Comparison of ENCODE assay signal across 8 cellular contexts in the genomic region with DNA sequence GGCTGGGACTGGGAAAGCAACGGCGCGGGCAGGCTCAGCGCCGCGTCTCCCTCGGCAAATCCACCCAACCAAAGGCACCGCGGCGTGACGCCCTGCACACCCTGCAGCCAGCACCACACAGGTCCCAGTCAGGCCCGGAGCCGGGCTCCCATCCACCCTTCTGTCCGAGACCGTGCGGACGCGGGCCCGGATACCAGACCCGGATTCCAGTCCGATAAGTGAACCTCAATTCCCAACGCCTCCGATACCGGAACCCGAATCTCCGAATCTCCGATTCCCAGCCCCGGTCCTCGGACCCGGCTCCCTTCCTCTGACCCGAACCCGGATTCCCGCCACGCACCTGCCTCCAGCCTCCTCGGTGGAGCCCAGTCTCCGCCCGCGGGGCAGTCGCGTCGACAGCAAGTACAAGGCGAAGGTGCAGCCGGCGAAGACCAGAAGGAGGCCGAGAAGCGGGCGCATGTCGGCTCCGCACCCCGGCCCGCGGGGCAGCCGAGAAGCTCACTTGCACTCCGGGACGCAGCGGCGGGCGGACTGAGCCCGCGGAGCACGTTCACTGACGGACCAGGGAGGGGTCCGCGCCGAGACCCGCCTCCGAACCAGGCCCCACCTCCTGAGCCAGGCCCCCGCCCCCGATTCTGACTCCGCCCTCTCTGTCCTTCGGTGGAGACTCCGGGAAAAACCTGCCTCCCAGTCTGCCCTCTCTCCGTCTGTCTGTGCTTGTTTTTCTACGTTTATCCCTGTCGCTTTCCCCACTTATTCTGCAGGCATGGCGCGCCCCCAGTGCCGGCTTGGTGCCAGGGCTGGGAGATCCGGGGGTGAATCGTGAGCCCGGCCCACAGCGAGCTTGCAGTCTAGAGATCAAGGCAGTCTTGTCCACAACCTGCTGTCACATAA. TPM values are rescaled to one million over a fixed set of nuclear protein-coding genes. Genes with fewer than 3 reads are reported as not detected.
DNase-seq lines count a peak whose midpoint lies in the region; TF ChIP-seq lines count a peak whose summit lies in the region.

A gene (minus strand): TSS at position 533 of the 894 bp plus-strand sequence. CDS start 74 bp downstream, at position 459.

- peak within 1 kb of the TSS; percentile 91 for H3K27ac Mint-ChIP-seq in HFFc6
- peak within 1 kb of the TSS; percentile 92 for H3K27ac Mint-ChIP-seq in activated naive CD4-positive, alpha-beta T cell treated with anti-CD3 and anti-CD28 coated beads, Interleukin-2, amount 10 ng/mL, durations not matched to agents 7 days and 5 days

- no peaks in the 10 kb centered on the region for H3K9me3 Mint-ChIP-seq in HFFc6
- no peaks in the 10 kb centered on the region for H3K9me3 Mint-ChIP-seq in activated naive CD4-positive, alpha-beta T cell treated with anti-CD3 and anti-CD28 coated beads, Interleukin-2, amount 10 ng/mL, durations not matched to agents 7 days and 5 days

- H3K36me3 ChIP-seq in SK-N-MC (ENCODE audit: insufficient read depth, low read length), result peaks cover 30% of the 10 kb centered on the region

- peaks cover 7% of the 10 kb centered on the region; the same call in 1 of the 2 replicates for H3K36me3 Mint-ChIP-seq in HFFc6 (ENCODE audit: low read depth)
- H3K36me3 Mint-ChIP-seq in activated naive CD4-positive, alpha-beta T cell treated with anti-CD3 and anti-CD28 coated beads, Interleukin-2, amount 10 ng/mL, durations not matched to agents 7 days and 5 days, result peaks cover 20% of the 10 kb centered on the region

- peak within 1 kb of the TSS; percentile 97 for H3K4me3 Mint-ChIP-seq in HFFc6
- H3K4me3 Mint-ChIP-seq in activated naive CD4-positive, alpha-beta T cell treated with anti-CD3 and anti-CD28 coated beads, Interleukin-2, amount 10 ng/mL, durations not matched to agents 7 days and 5 days, result peak within 1 kb of the TSS; percentile 98

- H3K9me3 ChIP-seq in SK-N-MC (ENCODE audit: low read depth, low read length), result no peaks in the 10 kb centered on the region

- H3K4me1 Mint-ChIP-seq in HFFc6 (ENCODE audit: low read depth), result peaks cover 17% of the 10 kb centered on the region
- peaks cover 27% of the 10 kb centered on the region for H3K4me1 Mint-ChIP-seq in activated naive CD4-positive, alpha-beta T cell treated with anti-CD3 and anti-CD28 coated beads, Interleukin-2, amount 10 ng/mL, durations not matched to agents 7 days and 5 days

- H3K27me3 Mint-ChIP-seq in HFFc6 (ENCODE audit: insufficient read depth), result peaks cover 12% of the 10 kb centered on the region
- H3K27me3 Mint-ChIP-seq in activated naive CD4-positive, alpha-beta T cell treated with anti-CD3 and anti-CD28 coated beads, Interleukin-2, amount 10 ng/mL, durations not matched to agents 7 days and 5 days, result peaks cover 27% of the 10 kb centered on the region

- peak within 1 kb of the TSS; percentile 38; the same call in 1 of the 2 replicates for H3K27ac ChIP-seq in SK-N-MC
- H3K27ac ChIP-seq in substantia nigra (ENCODE audit: low read depth, low read length, poor library complexity, severe bottlenecking), result peak within 1 kb of the TSS; percentile 60

- CTCF ChIA-PET in activated naive CD4-positive, alpha-beta T cell treated with anti-CD3 and anti-CD28 coated beads, Interleukin-2, amount 10 ng/mL, durations not matched to agents 7 days and 5 days (lab: Charles Lee), result interaction anchor here (1.1 to 1.6 kb wide), 2 partner anchors 39 to 60 kb away, joined by 3 to 8 read pairs; no protein-coding TSS in a partner anchor

- peak; percentile 13; the same call in 1 of the 2 replicates for TF ChIP-seq CTCF in HFFc6 (IDR thresholded peaks at IDR 0.05)

- H3K9ac ChIP-seq in SK-N-MC (ENCODE audit: insufficient read length), result peak within 1 kb of the TSS; percentile 96

- peak within 1 kb of the TSS; percentile 87 for H3K4me3 ChIP-seq in GM08714 (ENCODE audit: low read length)
- peak within 1 kb of the TSS; percentile 94 for H3K4me3 ChIP-seq in SK-N-MC

- DNase-seq in HFFc6 (peak; percentile 90), NAMALWA (ENCODE audit: low spot score) (peak; percentile 92), SK-N-MC (ENCODE audit: low read depth, low spot score) (peak; percentile 63), germinal center (ENCODE audit: low spot score) (peak; percentile 96), non-pigmented ciliary epithelial cell (ENCODE audit: low read depth) (peak; percentile 43), substantia nigra (lab: John Stamatoyannopoulos, UW) (peak; percentile 7 to 94 (median 87))
- peak; percentile 93 for DNase-seq in activated naive CD4-positive, alpha-beta T cell treated with anti-CD3 and anti-CD28 coated beads, Interleukin-2, amount 10 ng/mL, durations not matched to agents 7 days and 5 days

RNA-seq across cellular contexts. Expression of the gene that starts here (rescaled TPM):
- total RNA-seq in HFFc6 (2021; fragmentation: NEBNext Ultra II Directional; extraction: Animal tissue kit (Norgen Biotek cat#: 25700)), result 10 to 100 TPM; 13.2 to 16.7 (median 15.1) TPM

Comparison
In these comparisons a context has a peak if more than half of its experiments do, and no peak if none do; other contexts are left out.
1. Peak in every context shown above with its lines: DNase-seq, H3K4me3 ChIP-seq and H3K27ac ChIP-seq.
2. DNase-seq: peak in every context shown above with its lines; median percentile 96 in germinal center; 93 in activated naive CD4-positive, alpha-beta T cell treated with anti-CD3 and anti-CD28 coated beads, Interleukin-2, amount 10 ng/mL, durations not matched to agents 7 days and 5 days; 92 in NAMALWA; 90 in HFFc6; 87 in substantia nigra; 63 in SK-N-MC; 43 in non-pigmented ciliary epithelial cell.